In the genomic region with DNA sequence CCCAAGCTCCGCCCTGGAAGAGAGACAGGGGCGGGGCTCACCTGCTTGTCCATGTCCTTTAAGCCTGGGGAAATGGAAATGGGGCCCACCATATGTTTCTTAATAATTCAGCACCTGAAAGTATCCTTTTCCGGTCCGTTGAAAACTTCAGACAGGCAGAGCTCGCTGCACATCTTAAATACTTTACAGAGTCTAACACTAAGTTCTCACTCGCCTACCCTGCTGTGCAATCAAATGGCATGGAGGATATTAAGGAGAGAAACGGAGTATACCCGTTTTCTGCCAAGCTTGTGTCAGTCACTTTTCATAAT, we compare ENCODE assay signal across 8 cellular contexts. TPM values are rescaled to one million over a fixed set of nuclear protein-coding genes. Genes with fewer than 3 reads are reported as not detected.
DNase-seq lines count a peak whose midpoint lies in the region; ATAC-seq and TF ChIP-seq lines count a peak whose summit lies in the region.

No MANE protein-coding gene starts in this region.

- H3K36me3 ChIP-seq in HUES6 (ENCODE audit: control insufficient read depth, insufficient read depth, low read length): peaks cover 18% of the 10 kb centered on the region

- H3K27me3 ChIP-seq in HUES6 (ENCODE audit: control insufficient read depth, insufficient read depth, low read length): no peaks in the 10 kb centered on the region

- H3K9ac ChIP-seq in HUES6 (ENCODE audit: low read length): no peak overlapping the region

- H3K27me3 Mint-ChIP-seq in central memory CD8-positive, alpha-beta T cell: no peaks in the 10 kb centered on the region
- peaks cover 0 to 5% (median 0%) of the 10 kb centered on the region in 3 donors for H3K27me3 Mint-ChIP-seq in naive B cell

- peak overlapping the region; percentile 96 for H3K4me3 Mint-ChIP-seq in central memory CD8-positive, alpha-beta T cell
- H3K4me3 Mint-ChIP-seq in naive B cell: peak overlapping the region; percentile 83 to 96 (median 92)

- peaks cover 47% of the 10 kb centered on the region for H3K4me1 Mint-ChIP-seq in central memory CD8-positive, alpha-beta T cell
- H3K4me1 Mint-ChIP-seq in naive B cell: peaks cover 20 to 36% (median 28%) of the 10 kb centered on the region in 3 donors

- H3K36me3 Mint-ChIP-seq in central memory CD8-positive, alpha-beta T cell (ENCODE audit: insufficient read depth): peaks cover 25% of the 10 kb centered on the region
- H3K36me3 Mint-ChIP-seq in naive B cell: peaks cover 4 to 6% of the 10 kb centered on the region in 2 donors

- no peak overlapping the region for H3K27ac ChIP-seq in HUES6 (ENCODE audit: low read depth, low read length)

- H3K4me3 ChIP-seq in AG10803 (ENCODE audit: low read length): peak overlapping the region; percentile 88
- peak overlapping the region; percentile 93 for H3K4me3 ChIP-seq in HUES6 (ENCODE audit: low read depth, low read length)

- H3K4me1 ChIP-seq in HUES6 (ENCODE audit: control insufficient read depth, insufficient read depth, low read length): peaks cover 8% of the 10 kb centered on the region

- H3K9me3 Mint-ChIP-seq in central memory CD8-positive, alpha-beta T cell: no peaks in the 10 kb centered on the region
- H3K9me3 Mint-ChIP-seq in naive B cell: no peaks in the 10 kb centered on the region

- TF ChIP-seq CTCF in AG10803 (conservative IDR thresholded peaks at IDR 0.05; ENCODE audit: low read length): no peak

- H3K9me3 ChIP-seq in HUES6 (ENCODE audit: control insufficient read depth, insufficient read depth, low read depth, low read length): no peaks in the 10 kb centered on the region

- no peak for ATAC-seq in central memory CD8-positive, alpha-beta T cell (replicated peaks; ENCODE audit: extremely low read depth, poor library complexity, severe bottlenecking)
- ATAC-seq in naive B cell (ENCODE audit: low read depth in 2 of 2) (no peak), HG03039 (IDR thresholded peaks at IDR 0.05; ENCODE audit: unreplicated experiment) (no peak)

- H3K27ac Mint-ChIP-seq in central memory CD8-positive, alpha-beta T cell (ENCODE audit: low read depth): peak overlapping the region; percentile 93
- H3K27ac Mint-ChIP-seq in naive B cell: peak overlapping the region in 5 of 6 donors; percentile 28 to 97 (median 92)

- DNase-seq in AG10803 (ENCODE audit: low read depth): no peak
- DNase-seq in central memory CD8-positive, alpha-beta T cell (ENCODE audit: low spot score in 2 of 2): no peak
- DNase-seq in naive B cell: no peak
- no peak for DNase-seq in NCI-H82 treated with DMSO at 0.1 percent for 48 hours (lab: John Stamatoyannopoulos, UW; ENCODE audit: unreplicated experiment)
- no peak for DNase-seq in stimulated activated CD4-positive, alpha-beta T cell treated with anti-CD3 and anti-CD28 coated beads, Interleukin-2, amount 100 ng/mL, for 48 hours
- DNase-seq in EL: no peak

RNA-seq across cellular contexts. Expression of gene CC2D1B, which starts 0.5 kb away (rescaled TPM):
- 1 to 10 TPM; 3.8 to 9.8 (median 4.5) TPM for polyA plus RNA-seq in naive B cell (ENCODE audit: low read depth in 6 of 6)

RNA-seq across cellular contexts. Expression of gene ORC1, which starts 37.8 kb away (rescaled TPM):
- polyA plus RNA-seq in naive B cell (ENCODE audit: low read depth in 6 of 6): not detected

RNA-seq across cellular contexts. Expression of gene PRPF38A, which starts 37.9 kb away (rescaled TPM):
- polyA plus RNA-seq in naive B cell (ENCODE audit: low read depth in 6 of 6): 10 to 100 TPM; 22.3 to 39.5 (median 31.2) TPM
